ENCODE assay signal across 2 cellular contexts in genomic region chr5:159294921-159295320, GRCh38.
A peak's percentile ranks its signal among the peaks of the same experiment; 100 is the strongest.
TF ChIP-seq lines count a peak whose summit lies in the region.

No MANE protein-coding gene starts in this region.

TF ChIP-seq in HepG2, 621 proteins besides CTCF, POLR2A, EP300 and RAD21:
- TF ChIP-seq MAFK (conservative IDR thresholded peaks at IDR 0.05 in 1 of 2, IDR thresholded peaks at IDR 0.05 in 1 of 2; ENCODE audit: low read length in 2 of 2), result peak; percentile 51 to 60; a peak in 2 of 4 replicates
- no peak for TF ChIP-seq ZNF740 (CRISPR knock-in tag; IDR thresholded peaks at IDR 0.05)
- TF ChIP-seq NFE2L2 (IDR thresholded peaks at IDR 0.05; ENCODE audit: low read length), result peak; percentile 67
TF ChIP-seq in HepG2: peak in this region for 2.

TF ChIP-seq in K562, 482 proteins besides CTCF, POLR2A, EP300 and RAD21:
- no peak for TF ChIP-seq ZNF140 (CRISPR knock-in tag; IDR thresholded peaks at IDR 0.05)
- TF ChIP-seq MAFG (tag; conservative IDR thresholded peaks at IDR 0.05), result peak; percentile 31
- no peak for TF ChIP-seq RBM17 (IDR thresholded peaks at IDR 0.05; ENCODE audit: borderline replicate concordance, low read depth, low read length)
- TF ChIP-seq ZNF408 (CRISPR knock-in tag; IDR thresholded peaks at IDR 0.05; ENCODE audit: low read depth), result no peak
- TF ChIP-seq YY1 (IDR thresholded peaks at IDR 0.05; ENCODE audit: borderline replicate concordance in 1 of 3, control insufficient read depth in 1 of 3, extremely low read depth in 1 of 3, insufficient read depth in 3 of 3, insufficient read length in 1 of 3, insufficient replicate concordance in 2 of 3, low read depth in 1 of 3, low read length in 2 of 3), result no peak
- no peak for TF ChIP-seq ZNF644 (tag; IDR thresholded peaks at IDR 0.05; ENCODE audit: low read depth)
- TF ChIP-seq MLLT1 (IDR thresholded peaks at IDR 0.05), result no peak
- TF ChIP-seq ZNF695 (CRISPR knock-in tag; IDR thresholded peaks at IDR 0.05), result no peak
- TF ChIP-seq ZSCAN29 (IDR thresholded peaks at IDR 0.05), result no peak
- no peak for TF ChIP-seq RBM25 (IDR thresholded peaks at IDR 0.05; ENCODE audit: low read depth, low read length, severe bottlenecking)
- no peak for TF ChIP-seq MTF1 (CRISPR knock-in tag; IDR thresholded peaks at IDR 0.05; ENCODE audit: borderline replicate concordance)
- no peak for TF ChIP-seq RB1 (IDR thresholded peaks at IDR 0.05; ENCODE audit: low read depth)
- no peak for TF ChIP-seq KDM4B (IDR thresholded peaks at IDR 0.05; ENCODE audit: borderline replicate concordance in 2 of 2, low read depth in 1 of 2)
- TF ChIP-seq GATAD2B (IDR thresholded peaks at IDR 0.05; ENCODE audit: borderline replicate concordance), result no peak
- TF ChIP-seq MYNN (IDR thresholded peaks at IDR 0.05), result no peak
- TF ChIP-seq MYNN (CRISPR knock-in tag; IDR thresholded peaks at IDR 0.05), result no peak
- no peak for TF ChIP-seq ZNF277 (CRISPR knock-in tag; IDR thresholded peaks at IDR 0.05; ENCODE audit: borderline replicate concordance)
- TF ChIP-seq NFIC (IDR thresholded peaks at IDR 0.05), result no peak
- TF ChIP-seq ZNF316 (IDR thresholded peaks at IDR 0.05), result 0 out of 2 replicates have a peak, but pooled peaks have one; percentile 7
- no peak for TF ChIP-seq ZNF253 (CRISPR knock-in tag; conservative IDR thresholded peaks at IDR 0.05)
- TF ChIP-seq ZFP30 (CRISPR knock-in tag; IDR thresholded peaks at IDR 0.05; ENCODE audit: borderline replicate concordance), result no peak
- no peak for TF ChIP-seq RREB1 (CRISPR knock-in tag; IDR thresholded peaks at IDR 0.05)
- peak; percentile 18; the same call in 1 of the 2 replicates for TF ChIP-seq C11orf30 (IDR thresholded peaks at IDR 0.05; ENCODE audit: low read depth)
- no peak for TF ChIP-seq FOXA1 (IDR thresholded peaks at IDR 0.05; ENCODE audit: borderline replicate concordance)
TF ChIP-seq in K562: peak in this region for 3.
